In the genomic region with DNA sequence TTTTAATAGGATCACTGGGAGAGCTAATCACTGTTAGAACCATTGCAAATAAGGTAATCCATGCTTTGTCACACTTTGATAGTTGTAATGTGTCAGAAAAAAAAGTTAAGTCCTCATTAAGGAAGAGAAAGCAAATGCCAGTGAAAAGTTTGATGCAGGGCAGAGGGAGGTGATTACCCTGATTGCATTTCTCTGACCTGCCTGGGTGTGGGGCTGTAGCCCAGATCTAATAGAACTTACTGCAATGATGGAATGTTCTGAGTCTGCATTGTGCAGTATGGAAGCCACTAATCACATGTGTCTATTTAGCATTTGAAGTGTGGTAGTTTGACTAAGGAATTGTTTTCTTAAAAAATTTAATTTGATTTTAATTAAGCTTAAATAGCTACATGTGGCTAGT, we compare ENCODE assay signal across 8 cellular contexts.
DNase-seq lines count a peak whose midpoint lies in the region; ATAC-seq and TF ChIP-seq lines count a peak whose summit lies in the region.

No MANE protein-coding gene starts in this region.

- TF ChIP-seq CTCF in 22Rv1 (IDR thresholded peaks at IDR 0.05), result peak; percentile 54

- no peaks in the 10 kb centered on the region for H3K9me3 Mint-ChIP-seq in activated T-helper 1 cell treated with anti-CD3 and anti-CD28 coated beads, Interleukin-12 subunit alpha, Interleukin-12 subunit beta, Interleukin-2, Interleukin-4 antibody, amounts not matched to agents 30 ng/mL and 10 ng/mL and 1 ng/mL, durations not matched to agents 14 hours and 24 hours and 36 hours

- H3K27ac Mint-ChIP-seq in activated T-helper 1 cell treated with anti-CD3 and anti-CD28 coated beads, Interleukin-12 subunit alpha, Interleukin-12 subunit beta, Interleukin-2, Interleukin-4 antibody, amounts not matched to agents 30 ng/mL and 10 ng/mL and 1 ng/mL, durations not matched to agents 14 hours and 24 hours and 36 hours, result no peak overlapping the region

- DNase-seq in HuH-7 (ENCODE audit: low spot score) (peak; percentile 54), cerebellar cortex (ENCODE audit: low spot score) (peak; percentile 35), Right ventricle myocardium inferior (ENCODE audit: missing footprints) (no peak), NCI-H128 (lab: John Stamatoyannopoulos, UW; ENCODE audit: unreplicated experiment) (no peak)
- no peak for DNase-seq in activated T-helper 1 cell treated with anti-CD3 and anti-CD28 coated beads, Interleukin-12 subunit alpha, Interleukin-12 subunit beta, Interleukin-2, Interleukin-4 antibody, amounts not matched to agents 30 ng/mL and 10 ng/mL and 1 ng/mL, durations not matched to agents 14 hours and 24 hours and 36 hours (ENCODE audit: low spot score)

- no peaks in the 10 kb centered on the region for H3K27me3 Mint-ChIP-seq in activated T-helper 1 cell treated with anti-CD3 and anti-CD28 coated beads, Interleukin-12 subunit alpha, Interleukin-12 subunit beta, Interleukin-2, Interleukin-4 antibody, amounts not matched to agents 30 ng/mL and 10 ng/mL and 1 ng/mL, durations not matched to agents 14 hours and 24 hours and 36 hours (ENCODE audit: insufficient read depth)

- no peaks in the 10 kb centered on the region for H3K4me1 Mint-ChIP-seq in activated T-helper 1 cell treated with anti-CD3 and anti-CD28 coated beads, Interleukin-12 subunit alpha, Interleukin-12 subunit beta, Interleukin-2, Interleukin-4 antibody, amounts not matched to agents 30 ng/mL and 10 ng/mL and 1 ng/mL, durations not matched to agents 14 hours and 24 hours and 36 hours (ENCODE audit: low read depth)

- H3K36me3 Mint-ChIP-seq in activated T-helper 1 cell treated with anti-CD3 and anti-CD28 coated beads, Interleukin-12 subunit alpha, Interleukin-12 subunit beta, Interleukin-2, Interleukin-4 antibody, amounts not matched to agents 30 ng/mL and 10 ng/mL and 1 ng/mL, durations not matched to agents 14 hours and 24 hours and 36 hours (ENCODE audit: low read depth), result no peaks in the 10 kb centered on the region

- H3K4me3 Mint-ChIP-seq in activated T-helper 1 cell treated with anti-CD3 and anti-CD28 coated beads, Interleukin-12 subunit alpha, Interleukin-12 subunit beta, Interleukin-2, Interleukin-4 antibody, amounts not matched to agents 30 ng/mL and 10 ng/mL and 1 ng/mL, durations not matched to agents 14 hours and 24 hours and 36 hours, result no peak overlapping the region

- intact Hi-C loops in Right ventricle myocardium inferior (cut with DNase I), result no loop called here
- intact Hi-C loops in activated T-helper 1 cell treated with anti-CD3 and anti-CD28 coated beads, Interleukin-12 subunit alpha, Interleukin-12 subunit beta, Interleukin-2, Interleukin-4 antibody, amounts not matched to agents 30 ng/mL and 10 ng/mL and 1 ng/mL, durations not matched to agents 14 hours and 24 hours and 36 hours (cut with micrococcal nuclease), result no loop called here

- peak; percentile 78 for ATAC-seq in GM18858 (IDR thresholded peaks at IDR 0.05; ENCODE audit: unreplicated experiment)
- no peak for ATAC-seq in HG02840 (IDR thresholded peaks at IDR 0.05; ENCODE audit: low FRiP score, unreplicated experiment)
- no peak for ATAC-seq in Right ventricle myocardium inferior

- no peak overlapping the region for H3K27ac ChIP-seq in 22Rv1

Comparison
In these comparisons a context has a peak if more than half of its experiments do, and no peak if none do; other contexts are left out.
1. DNase-seq: peak in HuH-7 (single experiment) and cerebellar cortex (single experiment); none in Right ventricle myocardium inferior (single experiment), activated T-helper 1 cell treated with anti-CD3 and anti-CD28 coated beads, Interleukin-12 subunit alpha, Interleukin-12 subunit beta, Interleukin-2, Interleukin-4 antibody, amounts not matched to agents 30 ng/mL and 10 ng/mL and 1 ng/mL, durations not matched to agents 14 hours and 24 hours and 36 hours (single experiment) and NCI-H128 (single experiment).